In the genomic region with DNA sequence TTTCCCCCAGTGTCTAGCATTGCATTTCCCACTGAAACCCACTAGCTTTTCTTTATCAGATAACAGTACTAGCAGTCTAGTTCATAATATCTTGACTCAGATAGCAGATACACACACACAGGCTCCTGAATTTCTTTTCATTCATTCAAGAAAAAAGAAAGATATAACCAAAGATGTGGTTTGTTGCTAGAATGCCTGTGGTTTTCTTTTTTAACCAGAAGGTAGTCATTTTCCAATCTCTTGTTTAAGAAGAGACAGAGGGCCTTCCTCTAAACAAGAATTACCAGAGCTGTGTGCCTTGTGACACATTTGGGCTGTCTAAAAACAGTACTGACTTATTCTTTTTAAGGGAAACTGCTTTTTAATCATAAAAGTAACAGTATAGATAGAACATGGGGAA, we compare ENCODE assay signal across 15 cellular contexts.
"Had no signal": no experiment of that assay in that cellular context is flagged by ENCODE, and none has a peak within 500 bp of the region (broad histone marks: within the 10 kb centered on the region; RNA-seq: fewer than 3 reads in every experiment).

No MANE protein-coding gene starts in this region.

- H3K27ac Mint-ChIP-seq: activated naive CD4-positive, alpha-beta T cell treated with anti-CD3 and anti-CD28 coated beads, Interleukin-2, amount 50 U/mL, for 24 hours; natural killer cell treated with Interleukin-12 subunit alpha and Interleukin-12 subunit beta and Interleukin-15 and Interleukin-18, amount 100 ng/mL, for 72 hours; T-helper 17 cell had no signal

- H3K4me3 Mint-ChIP-seq: activated naive CD4-positive, alpha-beta T cell treated with anti-CD3 and anti-CD28 coated beads, Interleukin-2, amount 50 U/mL, for 24 hours; natural killer cell treated with Interleukin-12 subunit alpha and Interleukin-12 subunit beta and Interleukin-15 and Interleukin-18, amount 100 ng/mL, for 72 hours; T-helper 17 cell had no signal

- H3K36me3 ChIP-seq: cardiac muscle cell, colonic mucosa, heart left ventricle, right atrium auricular region, upper lobe of left lung had no signal

- H3K27ac ChIP-seq: cardiac muscle cell, colonic mucosa, heart left ventricle, right atrium auricular region, upper lobe of left lung had no signal

- H3K27me3 ChIP-seq: cardiac muscle cell, colonic mucosa, heart left ventricle, right atrium auricular region, upper lobe of left lung had no signal

- ATAC-seq: heart left ventricle, left lobe of liver, T-helper 17 cell had no signal

- DNase-seq: activated CD4-positive, alpha-beta T cell treated with anti-CD3 and anti-CD28 coated beads, Interleukin-2, amount 50 U/mL, for 48 hours; aorta; colonic mucosa; effector CD4-positive, alpha-beta T cell; heart left ventricle; nucleus accumbens; stimulated activated CD4-positive, alpha-beta T cell treated with anti-CD3 and anti-CD28 coated beads, Interleukin-2, amount 100 ng/mL, for 24 hours; stimulated activated naive CD4-positive, alpha-beta T cell treated with Interleukin-2 at 50 U/mL for 16 hours; T-helper 17 cell; upper lobe of left lung had no signal

- H3K9me3 ChIP-seq: colonic mucosa had no signal

- H3K4me1 Mint-ChIP-seq: activated naive CD4-positive, alpha-beta T cell treated with anti-CD3 and anti-CD28 coated beads, Interleukin-2, amount 50 U/mL, for 24 hours; T-helper 17 cell had no signal

- H3K27me3 Mint-ChIP-seq: activated naive CD4-positive, alpha-beta T cell treated with anti-CD3 and anti-CD28 coated beads, Interleukin-2, amount 50 U/mL, for 24 hours; T-helper 17 cell had no signal

- H3K4me3 ChIP-seq: cardiac muscle cell, colonic mucosa, heart left ventricle, right atrium auricular region, upper lobe of left lung had no signal
